15 cellular contexts compared by ENCODE assay signal in genomic region chr2:206520450-206520849, GRCh38.
DNase-seq lines count a peak whose midpoint lies in the region; FAIRE-seq and TF ChIP-seq lines count a peak whose summit lies in the region.
"Had no signal": no experiment of that assay in that cellular context is flagged by ENCODE, and none has a peak within 500 bp of the region (broad histone marks: within the 10 kb centered on the region; RNA-seq: fewer than 3 reads in every experiment).

No MANE protein-coding gene starts in this region.

- TF ChIP-seq EP300 in esophagus muscularis mucosa (IDR thresholded peaks at IDR 0.05) = no peak

- DNase-seq in cerebellar cortex (ENCODE audit: low spot score) (peak; percentile 11), iPS-NIHi7 (ENCODE audit: extremely low spot score) (peak; percentile 16), NOMO-1 treated with dmso at 0.1 percent for 144 hours (lab: John Stamatoyannopoulos, UW; ENCODE audit: unreplicated experiment) (no peak), esophagus muscularis mucosa (ENCODE audit: extremely low spot score) (no peak), H54 (ENCODE audit: insufficient read length, low spot score) (no peak), globus pallidus (ENCODE audit: low spot score) (no peak)
- DNase-seq: Calu3; CD8-positive, alpha-beta T cell; DMS79 treated with DMSO at 0.1 percent for 48 hours; GM23248 had no signal

- no peaks in the 10 kb centered on the region for H3K9me2 ChIP-seq in Loucy (replicated peaks; ENCODE audit: low read depth, low read length)

- TF ChIP-seq CTCF in Loucy (conservative IDR thresholded peaks at IDR 0.05; ENCODE audit: low read length) (no peak), esophagus muscularis mucosa (IDR thresholded peaks at IDR 0.05) (no peak)

- no peak overlapping the region for H2AFZ ChIP-seq in Loucy (ENCODE audit: low read length)
- H2AFZ ChIP-seq: GM23248 had no signal

- no peaks in the 10 kb centered on the region for H4K20me1 ChIP-seq in Loucy (ENCODE audit: insufficient read depth, low read length, poor library complexity, severe bottlenecking)
- H4K20me1 ChIP-seq: BLaER1 treated with 17β-estradiol and CSF1 and Interleukin-3, amounts not matched to agents 10 nM and 100 nM had no signal

- TF ChIP-seq POLR2A in esophagus muscularis mucosa (IDR thresholded peaks at IDR 0.05; ENCODE audit: low read depth) = no peak
- no peak for TF ChIP-seq POLR2A in H54 (IDR thresholded peaks at IDR 0.05; ENCODE audit: low read depth, low read length)

- H3K27ac ChIP-seq in esophagus muscularis mucosa (replicated peaks in 1 of 4) = no peak overlapping the region
- H3K27ac ChIP-seq: BLaER1 treated with 17β-estradiol and CSF1 and Interleukin-3, amounts not matched to agents 10 nM and 100 nM; GM23248 had no signal

- WGBS in esophagus muscularis mucosa = 94% methylated on average over 3 of the region's 3 CpGs

- no peaks in the 10 kb centered on the region for H3K79me2 ChIP-seq in Loucy (ENCODE audit: insufficient read depth, low read length)

- intact Hi-C loops in esophagus muscularis mucosa (cut with DNase I) = no loop called here

- no peak for FAIRE-seq in H54 (lab: Jason Lieb, UNC)
- FAIRE-seq: GM12878, HepG2 had no signal

- H3K4me2 ChIP-seq in Loucy (ENCODE audit: low read depth, low read length, poor library complexity, severe bottlenecking) = peak overlapping the region; percentile 44

- no peaks in the 10 kb centered on the region for H3F3A ChIP-seq in Loucy (ENCODE audit: low read depth)

- H3K4me3 ChIP-seq in Loucy (ENCODE audit: low read length, poor library complexity, severe bottlenecking) (no peak overlapping the region), esophagus muscularis mucosa (no peak overlapping the region)
- H3K4me3 ChIP-seq: BLaER1 treated with 17β-estradiol and CSF1 and Interleukin-3, amounts not matched to agents 10 nM and 100 nM; GM12878; GM23248; HAP-1 had no signal

- H3K36me3 ChIP-seq in Loucy (ENCODE audit: insufficient read depth, low read length) (no peaks in the 10 kb centered on the region), esophagus muscularis mucosa (no peaks in the 10 kb centered on the region)
- H3K36me3 ChIP-seq: BLaER1 treated with 17β-estradiol and CSF1 and Interleukin-3, amounts not matched to agents 10 nM and 100 nM; HAP-1 had no signal

- H3K9me3 ChIP-seq in Loucy (ENCODE audit: insufficient read depth, low read depth, low read length) (no peaks in the 10 kb centered on the region), esophagus muscularis mucosa (no peaks in the 10 kb centered on the region)
- H3K9me3 ChIP-seq: BLaER1 treated with 17β-estradiol and CSF1 and Interleukin-3, amounts not matched to agents 10 nM and 100 nM; HAP-1 had no signal

- peaks cover 33% of the 10 kb centered on the region for H3K4me1 ChIP-seq in Loucy (ENCODE audit: insufficient read depth, low read length, poor library complexity, severe bottlenecking)
- peaks cover 0 to 5% (median under 1%) of the 10 kb centered on the region in 4 donors for H3K4me1 ChIP-seq in esophagus muscularis mucosa

- no peak overlapping the region for H3K9ac ChIP-seq in Loucy (ENCODE audit: low read depth, low read length, poor library complexity, severe bottlenecking)
- H3K9ac ChIP-seq: BLaER1 treated with 17β-estradiol and CSF1 and Interleukin-3, amounts not matched to agents 10 nM and 100 nM; GM23248 had no signal

- H3K27me3 ChIP-seq in Loucy (ENCODE audit: insufficient read depth, low read length, poor library complexity, severe bottlenecking) (no peaks in the 10 kb centered on the region), esophagus muscularis mucosa (no peaks in the 10 kb centered on the region)
- H3K27me3 ChIP-seq: BLaER1 treated with 17β-estradiol and CSF1 and Interleukin-3, amounts not matched to agents 10 nM and 100 nM had no signal

Comparison
In these comparisons a context has a peak if more than half of its experiments do, and no peak if none do; other contexts are left out.
1. DNase-seq: peak in cerebellar cortex (single experiment) and iPS-NIHi7 (single experiment); none in NOMO-1 treated with dmso at 0.1 percent for 144 hours (single experiment), esophagus muscularis mucosa (single experiment), H54 (single experiment) and globus pallidus (single experiment).